9 cellular contexts compared by ENCODE assay signal in genomic region chr7:116591202-116592040, GRCh38.
DNase-seq lines count a peak whose midpoint lies in the region; ATAC-seq, FAIRE-seq and TF ChIP-seq lines count a peak whose summit lies in the region.
"Had no signal": no experiment of that assay in that cellular context is flagged by ENCODE, and none has a peak within 500 bp of the region (broad histone marks: within the 10 kb centered on the region; RNA-seq: fewer than 3 reads in every experiment).

No MANE protein-coding gene starts in this region.

- CTCF ChIA-PET in PC-9 (lab: Charles Lee) = interaction anchor here (0.6 to 1.0 kb wide), 6 partner anchors 12 to 366 kb away, joined by 3 to 14 read pairs (median 4); no protein-coding TSS in a partner anchor
- CTCF ChIA-PET in endothelial cell of umbilical vein (lab: Charles Lee) = interaction anchor here (0.6 to 5.4 kb wide), 79 partner anchors 9 to 794 kb away, joined by 3 to 137 read pairs (median 5); partner anchors contain the start of gene MET

- H3K27me3 Mint-ChIP-seq in progenitor cell of endocrine pancreas = peaks cover 4% of the 10 kb centered on the region

- H3F3A ChIP-seq in PC-9 (ENCODE audit: insufficient read depth, low read depth) = no peaks in the 10 kb centered on the region

- no peak for TF ChIP-seq POLR2A in endothelial cell of umbilical vein (IDR thresholded peaks at IDR 0.05; ENCODE audit: low read depth, low read length)

- H3K27me3 ChIP-seq in BE2C (peaks cover 8% of the 10 kb centered on the region), PC-9 (ENCODE audit: insufficient read depth, low read depth) (no peaks in the 10 kb centered on the region), endothelial cell of umbilical vein (ENCODE audit: control insufficient read depth in 2 of 2, insufficient read depth in 2 of 2, low read length in 2 of 2) (no peaks in the 10 kb centered on the region)

- H3K9me3 ChIP-seq in BE2C = no peaks in the 10 kb centered on the region
- 0 out of 2 replicates have a peak, but pooled peaks cover 8% of the 10 kb centered on the region for H3K9me3 ChIP-seq in PC-9 (ENCODE audit: insufficient read depth, low read depth)
- H3K9me3 ChIP-seq in endothelial cell of umbilical vein (replicated peaks; ENCODE audit: control insufficient read depth, insufficient read depth, low read length) = no peaks in the 10 kb centered on the region

- H3K4me1 Mint-ChIP-seq in progenitor cell of endocrine pancreas (ENCODE audit: low read depth) = peaks cover 27% of the 10 kb centered on the region

- no peaks in the 10 kb centered on the region for H3K36me3 ChIP-seq in BE2C
- H3K36me3 ChIP-seq in PC-9 (ENCODE audit: low read depth) = no peaks in the 10 kb centered on the region
- no peaks in the 10 kb centered on the region for H3K36me3 ChIP-seq in endothelial cell of umbilical vein (ENCODE audit: control insufficient read depth in 2 of 2, extremely low read depth in 1 of 2, insufficient read depth in 2 of 2, low read length in 2 of 2)

- POLR2A ChIA-PET in PC-9 (lab: Charles Lee; ENCODE audit: unreplicated experiment) (interaction anchor here (0.6 to 1.1 kb wide), 5 partner anchors 66 to 1620 kb away, joined by 3 to 5 read pairs (median 4); no protein-coding TSS in a partner anchor), endothelial cell of umbilical vein (lab: Charles Lee) (interaction anchor here (0.6 to 1.3 kb wide), 2 partner anchors 24 to 165 kb away, joined by 3 read pairs; no protein-coding TSS in a partner anchor)

- H3K4me3 ChIP-seq in BE2C (ENCODE audit: low read depth, low read length) = no peak overlapping the region
- H3K4me3 ChIP-seq in PC-9 = no peak overlapping the region
- H3K4me3 ChIP-seq in endothelial cell of umbilical vein (replicated peaks in 1 of 3; ENCODE audit: insufficient read depth in 1 of 3, low read depth in 1 of 3, low read length in 3 of 3) = no peak overlapping the region

- FAIRE-seq in endothelial cell of umbilical vein (lab: Jason Lieb, UNC) (no peak), GM19239 (lab: Jason Lieb, UNC) (no peak)

- no peak overlapping the region for H3K9ac ChIP-seq in endothelial cell of umbilical vein (replicated peaks; ENCODE audit: extremely low read depth, insufficient read depth, low read length)

- peak; percentile 51 for TF ChIP-seq CTCF in BE2C (IDR thresholded peaks at IDR 0.05; ENCODE audit: low read depth, low read length)
- TF ChIP-seq CTCF in PC-9 (conservative IDR thresholded peaks at IDR 0.05) = peak; percentile 78
- peak; percentile 18 to 32 for TF ChIP-seq CTCF in endothelial cell of umbilical vein (IDR thresholded peaks at IDR 0.05; ENCODE audit: extremely low read depth in 1 of 2, insufficient read depth in 1 of 2, low read depth in 1 of 2, low read length in 2 of 2)
- TF ChIP-seq CTCF in progenitor cell of endocrine pancreas (IDR thresholded peaks at IDR 0.05; ENCODE audit: unreplicated experiment) = peak; percentile 64

- BruUV-seq in PC-9 (replicated peaks; lab: Mats Ljungman, UMichigan) (no TSS peak), endothelial cell of umbilical vein (replicated peaks; lab: Mats Ljungman, UMichigan) (no TSS peak)

- intact Hi-C loops in PC-9 (cut with micrococcal nuclease; ENCODE audit: unreplicated experiment) = loop anchor here (1.0 kb wide), 2 partner anchors 80 to 218 kb away; no protein-coding TSS in a partner anchor
- intact Hi-C loops in endothelial cell of umbilical vein (cut with micrococcal nuclease) = loop anchor here (1.0 to 5.0 kb wide), 9 partner anchors 25 to 418 kb away; partner anchors contain the start of genes CAPZA2 and MET

- no peak overlapping the region for H3K27ac ChIP-seq in PC-9
- peak overlapping the region; percentile 57 for H3K27ac ChIP-seq in endothelial cell of umbilical vein (ENCODE audit: insufficient read depth, low read depth, low read length)
- H3K27ac ChIP-seq: epithelial cell of prostate had no signal

- H3K9me1 ChIP-seq in endothelial cell of umbilical vein (replicated peaks; ENCODE audit: control insufficient read depth, extremely low read depth, insufficient read depth, low read length) = no peaks in the 10 kb centered on the region

- no peak overlapping the region for H3K4me3 Mint-ChIP-seq in progenitor cell of endocrine pancreas (ENCODE audit: low read depth)

- no peaks in the 10 kb centered on the region for H3K4me1 ChIP-seq in BE2C
- H3K4me1 ChIP-seq in PC-9 (replicated peaks; ENCODE audit: insufficient read depth) = peaks cover 14% of the 10 kb centered on the region
- peaks cover 40% of the 10 kb centered on the region for H3K4me1 ChIP-seq in endothelial cell of umbilical vein (ENCODE audit: control insufficient read depth, extremely low read depth, insufficient read depth, low read length)

- H3K36me3 Mint-ChIP-seq in progenitor cell of endocrine pancreas (ENCODE audit: insufficient read depth) = no peaks in the 10 kb centered on the region

- no peaks in the 10 kb centered on the region for H3K9me3 Mint-ChIP-seq in progenitor cell of endocrine pancreas (ENCODE audit: low read depth)

- peak; percentile 43 for ATAC-seq in GM21723 (IDR thresholded peaks at IDR 0.05; ENCODE audit: unreplicated experiment)

- H3K4me2 ChIP-seq in PC-9 (peak overlapping the region; percentile 27; the same call in 1 of the 2 replicates), endothelial cell of umbilical vein (ENCODE audit: insufficient read depth, low read length) (peak overlapping the region; percentile 92)

- H3K79me2 ChIP-seq in PC-9 (ENCODE audit: low read depth) (no peaks in the 10 kb centered on the region), endothelial cell of umbilical vein (ENCODE audit: control insufficient read depth, insufficient read depth, low read length) (no peaks in the 10 kb centered on the region)

- H4K20me1 ChIP-seq in PC-9 (ENCODE audit: insufficient read depth) = no peaks in the 10 kb centered on the region
- H4K20me1 ChIP-seq in endothelial cell of umbilical vein (replicated peaks; ENCODE audit: control insufficient read depth, extremely low read depth, insufficient read depth, low read length) = no peaks in the 10 kb centered on the region

- DNase-seq in BE2C (no peak), PC-9 (no peak), endothelial cell of umbilical vein (ENCODE audit: low read depth, low spot score) (peak; percentile 76), progenitor cell of endocrine pancreas (ENCODE audit: low spot score, unreplicated experiment) (no peak), GM19239 (ENCODE audit: insufficient read length, low spot score) (no peak), iPS-NIHi7 (ENCODE audit: extremely low spot score) (no peak), C1 segment of cervical spinal cord (lab: John Stamatoyannopoulos, UW) (no peak)

- no peak overlapping the region for H3K27ac Mint-ChIP-seq in progenitor cell of endocrine pancreas

- peak overlapping the region; percentile 54; the same call in 1 of the 2 replicates for H2AFZ ChIP-seq in PC-9
- H2AFZ ChIP-seq in endothelial cell of umbilical vein (ENCODE audit: low read depth, low read length) = peak overlapping the region; percentile 86

- dilution Hi-C loops in endothelial cell of umbilical vein (cut with MboI; ENCODE audit: extremely low pct_ligation_motif_present, low sequenced_read_pairs) = no loop called here

- H3K9me2 ChIP-seq in PC-9 (ENCODE audit: insufficient read depth) = no peaks in the 10 kb centered on the region

TF ChIP-seq in endothelial cell of umbilical vein, 7 proteins besides CTCF, POLR2A, EP300 and RAD21:
- TF ChIP-seq FOS (IDR thresholded peaks at IDR 0.05; ENCODE audit: borderline replicate concordance, insufficient read depth, low read length) (no peak), GATA2 (IDR thresholded peaks at IDR 0.05; ENCODE audit: insufficient read depth, insufficient read length, low read depth, low read length) (no peak), POLR2AphosphoS5 (IDR thresholded peaks at IDR 0.05; ENCODE audit: insufficient read depth, low read depth, low read length) (no peak), JUN (IDR thresholded peaks at IDR 0.05; ENCODE audit: borderline replicate concordance, insufficient read depth, insufficient read length, low read depth) (no peak), MYC (IDR thresholded peaks at IDR 0.05; ENCODE audit: low read depth, low read length) (no peak)

Comparison
In these comparisons a context has a peak if more than half of its experiments do, and no peak if none do; other contexts are left out.
1. CTCF ChIP-seq: peak in every context shown above with its lines; median percentile 78 in PC-9; 64 in progenitor cell of endocrine pancreas; 51 in BE2C; 25 in endothelial cell of umbilical vein.